Comparison of ENCODE assay signal across 24 cellular contexts in the genomic region with DNA sequence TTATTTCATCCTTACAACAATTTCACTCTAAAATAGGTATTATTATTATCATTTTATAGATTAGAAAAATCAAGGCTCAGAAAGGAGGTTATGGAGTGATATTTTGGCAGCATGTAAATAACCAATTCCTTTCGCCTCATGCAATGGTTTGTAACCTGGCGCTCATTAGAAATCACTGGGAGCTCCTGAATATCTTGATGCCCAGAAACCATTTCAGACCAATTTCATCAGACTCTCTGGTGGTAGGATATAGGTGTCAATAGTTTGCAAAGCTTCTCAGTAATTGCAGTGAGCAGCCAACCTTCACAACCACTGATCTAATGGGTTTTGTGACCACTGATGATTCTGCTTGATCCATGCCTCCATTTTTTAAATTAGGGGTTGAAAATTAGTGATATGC.
"Had no signal": no experiment of that assay in that cellular context is flagged by ENCODE, and none has a peak within 500 bp of the region (broad histone marks: within the 10 kb centered on the region; RNA-seq: fewer than 3 reads in every experiment).

No MANE protein-coding gene starts in this region.

- H2AFZ ChIP-seq: neural progenitor cell, parathyroid adenoma had no signal

- H3K27ac ChIP-seq: neural progenitor cell, ovary, parathyroid adenoma, psoas muscle, right lobe of liver, sigmoid colon, stomach, thoracic aorta, thyroid gland, tibial nerve, upper lobe of left lung, vagina had no signal

- H3K4me3 ChIP-seq: neural progenitor cell, ovary, psoas muscle, right lobe of liver, sigmoid colon, stomach, thoracic aorta, thyroid gland, tibial nerve, upper lobe of left lung, vagina had no signal

- H3K9ac ChIP-seq: neural progenitor cell, parathyroid adenoma had no signal

- H3K27me3 ChIP-seq: neural progenitor cell, ovary, right lobe of liver, sigmoid colon, stomach, thyroid gland, tibial nerve, upper lobe of left lung, vagina had no signal

- H3K4me2 ChIP-seq: neural progenitor cell had no signal

- H3K79me2 ChIP-seq: parathyroid adenoma had no signal

- ATAC-seq: psoas muscle; right cardiac atrium; right lobe of liver; stimulated activated effector memory CD8-positive, alpha-beta T cell treated with anti-CD3 and anti-CD28 coated beads, Interleukin-12 subunit alpha, Interleukin-12 subunit beta, amount 100 ng/mL, for 72 hours; stimulated activated naive B cell treated with anti-CD40 and anti-IgM and Interleukin-4, amounts not matched to agents 10 μg/mL and 1 μg/mL and 100 μg/mL, for 72 hours had no signal

- DNase-seq: occipital lobe; ovary; posterior cingulate gyrus; psoas muscle; right cardiac atrium; right lobe of liver; sigmoid colon; small intestine; stimulated activated CD4-positive, alpha-beta T cell treated with anti-CD3 and anti-CD28 coated beads, Interleukin-15, amount 100 ng/mL, for 24 hours; stimulated activated CD4-positive, alpha-beta T cell treated with anti-CD3 and anti-CD28 coated beads, Interleukin-2, amount 100 ng/mL, for 24 hours; stimulated activated CD4-positive, alpha-beta T cell treated with anti-CD3 and anti-CD28 coated beads, Interleukin-2, amount 100 ng/mL, for 48 hours; stimulated activated CD4-positive, alpha-beta T cell treated with anti-CD3 and anti-CD28 coated beads, Interleukin-4, amount 100 ng/mL, for 24 hours; stimulated activated naive B cell treated with anti-CD40 and anti-IgM and Interleukin-4, amounts not matched to agents 10 μg/mL and 1 μg/mL and 100 μg/mL, for 72 hours; stimulated activated naive CD4-positive, alpha-beta T cell treated with Interleukin-2 at 50 U/mL for 16 hours; stomach; thyroid gland; trophoblast cell; upper lobe of left lung had no signal

- H3K36me3 ChIP-seq: neural progenitor cell, ovary, right lobe of liver, sigmoid colon, stomach, thoracic aorta, thyroid gland, tibial nerve, upper lobe of left lung, vagina had no signal

- H3K4me1 ChIP-seq: parathyroid adenoma, psoas muscle, right lobe of liver, sigmoid colon, stomach, thyroid gland, upper lobe of left lung, vagina had no signal

- H3K9me3 ChIP-seq: ovary, psoas muscle, right lobe of liver, sigmoid colon, stomach, thoracic aorta, thyroid gland, tibial nerve, upper lobe of left lung, vagina had no signal
